Comparison of ENCODE assay signal across 15 cellular contexts in genomic region chr4:8703401-8703696, GRCh38.
A peak's percentile ranks its signal among the peaks of the same experiment; 100 is the strongest.
DNase-seq lines count a peak whose midpoint lies in the region; TF ChIP-seq lines count a peak whose summit lies in the region.
"Had no signal": no experiment of that assay in that cellular context is flagged by ENCODE, and none has a peak within 500 bp of the region (broad histone marks: within the 10 kb centered on the region; RNA-seq: fewer than 3 reads in every experiment).

No MANE protein-coding gene starts in this region.

- peaks cover 6% of the 10 kb centered on the region for H3K27me3 Mint-ChIP-seq in activated T-cell treated with anti-CD3 and anti-CD28 coated beads, Interleukin-2, amount 50 U/mL, for 24 hours
- peaks cover 45% of the 10 kb centered on the region for H3K27me3 Mint-ChIP-seq in type B pancreatic cell

- no peaks in the 10 kb centered on the region for H3K9me3 Mint-ChIP-seq in activated T-cell treated with anti-CD3 and anti-CD28 coated beads, Interleukin-2, amount 50 U/mL, for 24 hours
- H3K9me3 Mint-ChIP-seq in type B pancreatic cell = no peaks in the 10 kb centered on the region
- H3K9me3 Mint-ChIP-seq: CD4-positive, alpha-beta T cell had no signal

- H3K27ac ChIP-seq in coronary artery = no peak overlapping the region
- H3K27ac ChIP-seq: 22Rv1; BLaER1 treated with 17β-estradiol and CSF1 and Interleukin-3, amounts not matched to agents 10 nM and 100 nM; GM23248 had no signal

- no peaks in the 10 kb centered on the region for H3K36me3 Mint-ChIP-seq in activated T-cell treated with anti-CD3 and anti-CD28 coated beads, Interleukin-2, amount 50 U/mL, for 24 hours (ENCODE audit: low read depth)
- no peaks in the 10 kb centered on the region for H3K36me3 Mint-ChIP-seq in type B pancreatic cell

- H3K4me1 Mint-ChIP-seq in activated T-cell treated with anti-CD3 and anti-CD28 coated beads, Interleukin-2, amount 50 U/mL, for 24 hours (ENCODE audit: low read depth) = no peaks in the 10 kb centered on the region
- peaks cover 26% of the 10 kb centered on the region for H3K4me1 Mint-ChIP-seq in type B pancreatic cell (ENCODE audit: unreplicated experiment)

- no peak overlapping the region for H3K4me3 Mint-ChIP-seq in activated T-cell treated with anti-CD3 and anti-CD28 coated beads, Interleukin-2, amount 50 U/mL, for 24 hours
- no peak overlapping the region for H3K4me3 Mint-ChIP-seq in type B pancreatic cell
- H3K4me3 Mint-ChIP-seq: CD4-positive, alpha-beta T cell had no signal

- TF ChIP-seq CTCF in coronary artery (IDR thresholded peaks at IDR 0.05) = no peak
- no peak for TF ChIP-seq CTCF in type B pancreatic cell (conservative IDR thresholded peaks at IDR 0.05)

- H3K27ac Mint-ChIP-seq in activated T-cell treated with anti-CD3 and anti-CD28 coated beads, Interleukin-2, amount 50 U/mL, for 24 hours = no peak overlapping the region
- H3K27ac Mint-ChIP-seq in type B pancreatic cell = no peak overlapping the region
- H3K27ac Mint-ChIP-seq: CD4-positive, alpha-beta T cell had no signal

- H3K4me3 ChIP-seq in coronary artery = no peak overlapping the region
- H3K4me3 ChIP-seq: BLaER1 treated with 17β-estradiol and CSF1 and Interleukin-3, amounts not matched to agents 10 nM and 100 nM; GM23248 had no signal

- DNase-seq in activated T-cell treated with anti-CD3 and anti-CD28 coated beads, Interleukin-2, amount 50 U/mL, for 24 hours = peak; percentile 7
- no peak for DNase-seq in activated T-cell treated with anti-CD3 and anti-CD28 coated beads, Interleukin-2, amount 50 U/mL, for 48 hours
- DNase-seq in coronary artery (ENCODE audit: low spot score) (peak; percentile 40), mesenteric fat pad (ENCODE audit: low spot score) (peak; percentile 71), type B pancreatic cell (ENCODE audit: extremely low spot score, unreplicated experiment) (peak; percentile 47), NCI-H1092 (lab: John Stamatoyannopoulos, UW) (no peak), Ammon's horn (ENCODE audit: low spot score) (no peak), amniotic stem cell (lab: John Stamatoyannopoulos, UW) (no peak)
- DNase-seq: AML-193; Calu3; CD4-positive, alpha-beta T cell; DMS 273 treated with DMSO at 0.1 percent for 48 hours; GM23248 had no signal

Comparison
In these comparisons a context has a peak if more than half of its experiments do, and no peak if none do; other contexts are left out.
1. DNase-seq: peak in activated T-cell treated with anti-CD3 and anti-CD28 coated beads, Interleukin-2, amount 50 U/mL, for 24 hours (single experiment), coronary artery (single experiment), mesenteric fat pad (single experiment) and type B pancreatic cell (single experiment); none in activated T-cell treated with anti-CD3 and anti-CD28 coated beads, Interleukin-2, amount 50 U/mL, for 48 hours (0 of 2), NCI-H1092 (single experiment), Ammon's horn (single experiment) and amniotic stem cell (single experiment).